ENCODE assay signal across 1 cellular context in genomic region chr2:191927319-191927867, GRCh38.
TF ChIP-seq lines count a peak whose summit lies in the region.

No MANE protein-coding gene starts in this region.

TF ChIP-seq in HCT116, 20 proteins besides CTCF, POLR2A, EP300 and RAD21:
- TF ChIP-seq REST (IDR thresholded peaks at IDR 0.05; ENCODE audit: low read depth) (no peak), EZH2phosphoT487 (IDR thresholded peaks at IDR 0.05; ENCODE audit: borderline replicate concordance) (no peak), POLR2AphosphoS5 (IDR thresholded peaks at IDR 0.05; ENCODE audit: low read depth, low read length) (0 out of 2 replicates have a peak, but pooled peaks have one; percentile 23), SP1 (IDR thresholded peaks at IDR 0.05; ENCODE audit: low read depth) (0 out of 2 replicates have a peak, but pooled peaks have one; percentile 46), CBX3 (IDR thresholded peaks at IDR 0.05; ENCODE audit: low read depth) (peak; percentile 55), CEBPB (IDR thresholded peaks at IDR 0.05; ENCODE audit: low read depth) (no peak; the same call in 1 of the 2 replicates), ZFX (IDR thresholded peaks at IDR 0.05) (no peak), SIN3A (IDR thresholded peaks at IDR 0.05; ENCODE audit: low read depth) (no peak), JUND (IDR thresholded peaks at IDR 0.05) (peak; percentile 54; the same call in 1 of the 2 replicates), EGR1 (IDR thresholded peaks at IDR 0.05; ENCODE audit: low read depth) (no peak), TCF7L2 (IDR thresholded peaks at IDR 0.05; ENCODE audit: borderline replicate concordance, extremely low read depth, insufficient read depth, insufficient read length) (peak; percentile 18), YY1 (IDR thresholded peaks at IDR 0.05; ENCODE audit: extremely low read depth, insufficient replicate concordance, low read depth, low read length) (peak; percentile 24), MAX (IDR thresholded peaks at IDR 0.05) (peak; percentile 40; the same call in 1 of the 2 replicates), ELF1 (IDR thresholded peaks at IDR 0.05; ENCODE audit: borderline replicate concordance, low read depth) (no peak), FOSL1 (IDR thresholded peaks at IDR 0.05; ENCODE audit: low read depth) (peak; percentile 68)
